In the genomic region with DNA sequence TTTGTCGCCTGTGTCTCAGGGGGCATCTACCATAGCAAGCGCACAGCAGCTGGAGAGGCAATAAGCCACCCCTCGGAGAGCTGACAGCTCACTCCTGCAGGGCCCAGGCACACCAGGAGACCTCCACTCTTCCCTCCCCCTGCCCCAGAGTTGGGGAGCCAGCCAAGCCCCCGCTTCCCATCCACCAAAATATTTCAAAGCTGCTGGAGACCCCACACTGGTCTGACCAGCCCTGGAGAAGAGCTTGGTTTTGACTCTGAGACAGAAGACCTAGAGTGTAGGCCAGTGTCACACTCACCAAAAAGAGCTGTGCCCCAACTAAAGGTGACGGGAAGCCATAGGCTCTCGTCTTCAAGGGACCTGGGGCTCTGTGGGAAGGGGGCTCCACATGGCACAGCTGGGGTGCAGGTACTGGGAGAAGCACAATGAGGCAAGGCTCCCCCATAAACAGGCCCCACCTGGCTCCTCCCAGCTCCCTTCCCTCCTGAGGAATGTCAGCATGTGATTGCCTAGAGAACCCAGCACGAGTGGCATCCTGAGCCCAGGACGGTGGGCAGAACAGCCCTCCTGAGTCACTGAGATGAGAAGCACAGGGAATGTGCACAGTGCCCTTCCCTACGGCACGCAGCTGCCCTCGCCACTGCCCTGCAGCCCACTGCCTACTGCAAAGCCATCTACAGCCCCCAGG, we compare ENCODE assay signal across 16 cellular contexts. TPM values are rescaled to one million over a fixed set of nuclear protein-coding genes. Genes with fewer than 3 reads are reported as not detected.
DNase-seq lines count a peak whose midpoint lies in the region; ATAC-seq and TF ChIP-seq lines count a peak whose summit lies in the region.
"Had no signal": no experiment of that assay in that cellular context is flagged by ENCODE, and none has a peak within 500 bp of the region (broad histone marks: within the 10 kb centered on the region; RNA-seq: fewer than 3 reads in every experiment).

No MANE protein-coding gene starts in this region.

- H3K27me3 Mint-ChIP-seq in progenitor cell of endocrine pancreas: peaks cover 44% of the 10 kb centered on the region

- no peaks in the 10 kb centered on the region for H3K36me3 Mint-ChIP-seq in progenitor cell of endocrine pancreas (ENCODE audit: insufficient read depth)

- DNase-seq in D341Med (ENCODE audit: low spot score) (peak; percentile 12), IMR-90 (no peak), dorsolateral prefrontal cortex (peak in 6 of 10 donors; percentile 3 to 35 (median 15)), progenitor cell of endocrine pancreas (ENCODE audit: low spot score, unreplicated experiment) (peak; percentile 6), NCI-H128 (lab: John Stamatoyannopoulos, UW; ENCODE audit: unreplicated experiment) (no peak)
- DNase-seq: activated CD4-positive, alpha-beta T cell treated with anti-CD3 and anti-CD28 coated beads, Interleukin-2, amount 50 U/mL, for 48 hours; activated gamma-delta T cell; GOT3; PC-3; stimulated activated CD4-positive, alpha-beta T cell treated with anti-CD3 and anti-CD28 coated beads, Interleukin-4, amount 100 ng/mL, for 4 hours had no signal

- no peak overlapping the region for H2BK120ac ChIP-seq in IMR-90 (ENCODE audit: low read depth, low read length)

- H3K9me3 ChIP-seq in IMR-90 (ENCODE audit: control insufficient read depth, insufficient read depth, low read length): no peaks in the 10 kb centered on the region
- H3K9me3 ChIP-seq: ascending aorta, pancreas had no signal

- no peaks in the 10 kb centered on the region for H3K79me1 ChIP-seq in IMR-90 (ENCODE audit: low read depth in 1 of 2, low read length in 2 of 2)

- no peak overlapping the region for H2AFZ ChIP-seq in IMR-90 (replicated peaks; ENCODE audit: low read length, poor library complexity)

- H3K27ac ChIP-seq in IMR-90 (ENCODE audit: insufficient read depth, low read length): no peak overlapping the region
- no peak overlapping the region for H3K27ac ChIP-seq in dorsolateral prefrontal cortex
- H3K27ac ChIP-seq: ascending aorta, HL-60, pancreas, skin epidermis had no signal

- in situ Hi-C loops in IMR-90 (cut with MboI; ENCODE audit: low sequenced_read_pairs): no loop called here

- no peak overlapping the region for H2AK5ac ChIP-seq in IMR-90 (ENCODE audit: low read depth, low read length)

- TF ChIP-seq CTCF in IMR-90 (conservative IDR thresholded peaks at IDR 0.05; ENCODE audit: low read depth, low read length) (no peak), dorsolateral prefrontal cortex (IDR thresholded peaks at IDR 0.05 in 54 of 56, conservative IDR thresholded peaks at IDR 0.05 in 2 of 56; ENCODE audit: low read depth in 1 of 56, partially characterized antibody in 56 of 56) (no peak), progenitor cell of endocrine pancreas (IDR thresholded peaks at IDR 0.05; ENCODE audit: unreplicated experiment) (no peak)

- no peak overlapping the region for H4K5ac ChIP-seq in IMR-90 (ENCODE audit: low read depth, low read length)

- H3K9ac ChIP-seq in IMR-90 (ENCODE audit: low read depth, low read length): no peak overlapping the region

- no peak overlapping the region for H2BK15ac ChIP-seq in IMR-90 (ENCODE audit: low read depth, low read length)

- H2BK5ac ChIP-seq in IMR-90 (ENCODE audit: low read depth, low read length, poor library complexity, severe bottlenecking): no peak overlapping the region

- no peak overlapping the region for H3K56ac ChIP-seq in IMR-90 (ENCODE audit: extremely low read depth, insufficient read depth, low read length)

- CTCF ChIA-PET in IMR-90 (lab: Yijun Ruan, JAX): no interaction called here

- H3K18ac ChIP-seq in IMR-90 (ENCODE audit: low read depth, low read length): no peak overlapping the region

- peak overlapping the region; percentile 6 for H2AK9ac ChIP-seq in IMR-90 (replicated peaks; ENCODE audit: low read depth, low read length, poor library complexity)

- intact Hi-C loops in IMR-90 (cut with micrococcal nuclease) (no loop called here), dorsolateral prefrontal cortex (cut with DNase I) (loop anchor here in 1 of 2 donors (5.0 kb wide), 1 partner anchor 218 kb away; no protein-coding TSS in a partner anchor)

- no peak overlapping the region for H3K4me3 Mint-ChIP-seq in progenitor cell of endocrine pancreas (ENCODE audit: low read depth)

- no peaks in the 10 kb centered on the region for H3K9me1 ChIP-seq in IMR-90 (ENCODE audit: insufficient read depth, low read length)

- H3K27ac Mint-ChIP-seq in progenitor cell of endocrine pancreas: no peak overlapping the region

- no peak overlapping the region for H3K23ac ChIP-seq in IMR-90 (ENCODE audit: low read depth, low read length)

- H4K20me1 ChIP-seq in IMR-90 (ENCODE audit: insufficient read depth, low read length): no peaks in the 10 kb centered on the region

- H3K27me3 ChIP-seq in IMR-90 (ENCODE audit: control insufficient read depth, insufficient read depth, low read length) (peaks cover 13% of the 10 kb centered on the region; the same call in 1 of the 2 replicates), dorsolateral prefrontal cortex (no peaks in the 10 kb centered on the region)
- H3K27me3 ChIP-seq: ascending aorta, pancreas had no signal

- H3K4me3 ChIP-seq in IMR-90 (ENCODE audit: insufficient read depth, low read depth, low read length) (no peak overlapping the region), dorsolateral prefrontal cortex (no peak overlapping the region)
- H3K4me3 ChIP-seq: ascending aorta, pancreas, skin epidermis had no signal

- ATAC-seq in IMR-90 (ENCODE audit: low read depth) (no peak), HG02571 (IDR thresholded peaks at IDR 0.05; ENCODE audit: unreplicated experiment) (no peak), HG03571 (IDR thresholded peaks at IDR 0.05; ENCODE audit: unreplicated experiment) (no peak)
- ATAC-seq: pancreas, PC-3 had no signal

- BruUV-seq in IMR-90 (replicated peaks; lab: Mats Ljungman, UMichigan): no TSS peak

- H3K9me3 Mint-ChIP-seq in progenitor cell of endocrine pancreas (ENCODE audit: low read depth): no peaks in the 10 kb centered on the region

- H3K14ac ChIP-seq in IMR-90 (replicated peaks; ENCODE audit: low read depth, low read length): no peak overlapping the region

- WGBS in IMR-90 (ENCODE audit: extremely low coverage in 2 of 2, insufficient read length in 1 of 2), 2 experiments: 80% methylated on average over 1 of the region's 11 CpGs; no CpG with 5 or more reads in 1 of the 2 experiments

- POLR2A ChIA-PET in IMR-90 (lab: Charles Lee; ENCODE audit: unreplicated experiment): no interaction called here

- no peaks in the 10 kb centered on the region for H3K4me1 ChIP-seq in IMR-90 (ENCODE audit: control insufficient read depth, insufficient read depth, low read length)

- no peak for TF ChIP-seq POLR2A in IMR-90 (IDR thresholded peaks at IDR 0.05; ENCODE audit: low read depth, low read length)

- TF ChIP-seq RAD21 in IMR-90 (IDR thresholded peaks at IDR 0.05; ENCODE audit: low read length): no peak

- no peak overlapping the region for H4K91ac ChIP-seq in IMR-90 (ENCODE audit: insufficient read depth, low read depth, low read length)

- dilution Hi-C loops in IMR-90 (cut with HindIII; ENCODE audit: low sequenced_read_pairs, unreplicated experiment): no loop called here

- no peak overlapping the region for H3K4ac ChIP-seq in IMR-90 (ENCODE audit: low read depth, low read length)

- H3K4me1 Mint-ChIP-seq in progenitor cell of endocrine pancreas (ENCODE audit: low read depth): peaks cover 1% of the 10 kb centered on the region

- no peak overlapping the region for H4K8ac ChIP-seq in IMR-90 (ENCODE audit: low read depth in 2 of 2, low read length in 2 of 2)

- no peak overlapping the region for H3K4me2 ChIP-seq in IMR-90 (ENCODE audit: low read depth, low read length)

- H3K36me3 ChIP-seq in IMR-90 (ENCODE audit: control insufficient read depth, insufficient read depth, low read length): no peaks in the 10 kb centered on the region
- H3K36me3 ChIP-seq: ascending aorta, pancreas had no signal

- H2BK20ac ChIP-seq in IMR-90 (ENCODE audit: low read depth, low read length): no peak overlapping the region

TF ChIP-seq in IMR-90, 13 proteins besides CTCF, POLR2A, EP300 and RAD21:
- no peak for TF ChIP-seq BHLHE40 (IDR thresholded peaks at IDR 0.05; ENCODE audit: low read depth, low read length)
- TF ChIP-seq, protein P1, sequence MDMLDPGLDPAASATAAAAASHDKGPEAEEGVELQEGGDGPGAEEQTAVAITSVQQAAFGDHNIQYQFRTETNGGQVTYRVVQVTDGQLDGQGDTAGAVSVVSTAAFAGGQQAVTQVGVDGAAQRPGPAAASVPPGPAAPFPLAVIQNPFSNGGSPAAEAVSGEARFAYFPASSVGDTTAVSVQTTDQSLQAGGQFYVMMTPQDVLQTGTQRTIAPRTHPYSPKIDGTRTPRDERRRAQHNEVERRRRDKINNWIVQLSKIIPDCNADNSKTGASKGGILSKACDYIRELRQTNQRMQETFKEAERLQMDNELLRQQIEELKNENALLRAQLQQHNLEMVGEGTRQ (IDR thresholded peaks at IDR 0.05; ENCODE audit: low read depth, low read length): no peak
- TF ChIP-seq MXI1 (IDR thresholded peaks at IDR 0.05; ENCODE audit: borderline replicate concordance, low read depth, low read length): no peak
- TF ChIP-seq MAFK (IDR thresholded peaks at IDR 0.05; ENCODE audit: low read depth, low read length): no peak
- no peak for TF ChIP-seq RCOR1 (IDR thresholded peaks at IDR 0.05; ENCODE audit: insufficient replicate concordance, low read length)

RNA-seq across cellular contexts. Expression of a gene that starts 5.8 kb away (rescaled TPM):
- total RNA-seq in IMR-90 (2012; rRNA removed) (1.9 and 2.5 TPM in 2 replicates), dorsolateral prefrontal cortex (100 to 1,000 TPM in 10 of 120 experiments, 10 to 100 TPM in 110; 66.2 to 113 (median 85.3) TPM), progenitor cell of endocrine pancreas (16.3 and 19.2 TPM in 2 replicates)
- 1.5 and 1.7 TPM in 2 replicates for polyA plus RNA-seq in IMR-90 (2012; rRNA removed)
- 0.88 and 1.6 TPM in 2 replicates for polyA plus RNA-seq in IMR-90 (2012; cell fraction: cytosol; rRNA removed)
- polyA plus RNA-seq in IMR-90 (2012; cell fraction: nucleus; rRNA removed; ENCODE audit: low replicate concordance): 1.5 and 1.7 TPM in 2 replicates

Comparison
In these comparisons a context has a peak if more than half of its experiments do, and no peak if none do; other contexts are left out.
1. DNase-seq: peak in D341Med (single experiment), dorsolateral prefrontal cortex (6 of 10) and progenitor cell of endocrine pancreas (single experiment); none in IMR-90 (single experiment) and NCI-H128 (single experiment).